8 cellular contexts compared by ENCODE assay signal in genomic region chr16:11742041-11742535, GRCh38. TPM values are rescaled to one million over a fixed set of nuclear protein-coding genes. Genes with fewer than 3 reads are reported as not detected.
DNase-seq lines count a peak whose midpoint lies in the region; ATAC-seq and TF ChIP-seq lines count a peak whose summit lies in the region.

No MANE protein-coding gene starts in this region.

- H4K20me1 ChIP-seq in OCI-LY1 (ENCODE audit: insufficient read depth, low read length), result no peaks in the 10 kb centered on the region

- H3K4me3 ChIP-seq in OCI-LY1 (ENCODE audit: low read depth, low read length, poor library complexity, severe bottlenecking) (peak overlapping the region; percentile 93), right cardiac atrium (ENCODE audit: low read length) (peak overlapping the region; percentile 97), skin epidermis (peak overlapping the region; percentile 64 to 94 (median 84))

- peaks cover 53% of the 10 kb centered on the region for H3K4me1 ChIP-seq in OCI-LY1 (ENCODE audit: insufficient read depth, low read length, severe bottlenecking)
- H3K4me1 ChIP-seq in right cardiac atrium (ENCODE audit: control insufficient read depth, insufficient read depth, low read length), result peaks cover 2% of the 10 kb centered on the region

- peak; percentile 53 to 76 for DNase-seq in activated naive CD4-positive, alpha-beta T cell treated with anti-CD3 and anti-CD28 coated beads, Interleukin-2, amount 50 U/mL, for 72 hours (ENCODE audit: low spot score in 2 of 2)
- DNase-seq in right cardiac atrium (peak; percentile 44 to 81 (median 78)), superior temporal gyrus (ENCODE audit: extremely low spot score) (no peak), islet precursor cell (no peak)

- under 1% methylated on average over 40 of the region's 40 CpGs for whole genome bisulfite sequencing in right cardiac atrium

- peaks cover 16 to 24% of the 10 kb centered on the region in 2 donors for H3K36me3 Mint-ChIP-seq in activated naive CD4-positive, alpha-beta T cell treated with anti-CD3 and anti-CD28 coated beads, Interleukin-2, amount 50 U/mL, for 72 hours

- no peak overlapping the region for H2AFZ ChIP-seq in OCI-LY1 (ENCODE audit: low read length)

- H3K27ac ChIP-seq in OCI-LY1 (ENCODE audit: low read depth, low read length, poor library complexity, severe bottlenecking) (peak overlapping the region; percentile 48), right cardiac atrium (ENCODE audit: low read length) (peak overlapping the region; percentile 86), skin epidermis (peak overlapping the region; percentile 85 to 100 (median 96))

- H3K79me2 ChIP-seq in OCI-LY1 (ENCODE audit: insufficient read depth, low read length), result peaks cover 44% of the 10 kb centered on the region

- H3K4me2 ChIP-seq in OCI-LY1 (ENCODE audit: low read length), result peak overlapping the region; percentile 69

- H3K27me3 ChIP-seq in OCI-LY1 (ENCODE audit: insufficient read depth, low read length) (no peaks in the 10 kb centered on the region), right cardiac atrium (ENCODE audit: control insufficient read depth, insufficient read depth) (no peaks in the 10 kb centered on the region)

- intact Hi-C loops in right cardiac atrium (cut with DNase I), result loop anchor here in 2 of 4 donors (5.0 to 10.0 kb wide), 2 partner anchors 55 to 173 kb away; partner anchors contain the start of genes ZC3H7A (in 2 of the 2) and GSPT1 (in 1 of the 2)

- peaks cover 4% of the 10 kb centered on the region; the same call in 1 of the 2 replicates for H3F3A ChIP-seq in OCI-LY1 (ENCODE audit: insufficient read depth, low read length)

- no peaks in the 10 kb centered on the region for H3K36me3 ChIP-seq in OCI-LY1 (ENCODE audit: insufficient read depth, low read length)

- no peaks in the 10 kb centered on the region for H3K9me2 ChIP-seq in OCI-LY1 (ENCODE audit: low read depth, low read length)

- H3K9me3 ChIP-seq in OCI-LY1 (ENCODE audit: low read length), result no peaks in the 10 kb centered on the region
- no peaks in the 10 kb centered on the region for H3K9me3 ChIP-seq in right cardiac atrium (ENCODE audit: control insufficient read depth, low read length)

- H3K9ac ChIP-seq in OCI-LY1 (ENCODE audit: low read length), result peak overlapping the region; percentile 90

- peak overlapping the region; percentile 96 to 99 for H3K27ac Mint-ChIP-seq in activated naive CD4-positive, alpha-beta T cell treated with anti-CD3 and anti-CD28 coated beads, Interleukin-2, amount 50 U/mL, for 72 hours

- TF ChIP-seq CTCF in OCI-LY1 (IDR thresholded peaks at IDR 0.05; ENCODE audit: low read length), result no peak

- peak; percentile 14 for ATAC-seq in GM18867 (IDR thresholded peaks at IDR 0.05; ENCODE audit: unreplicated experiment)
- ATAC-seq in HG02642 (IDR thresholded peaks at IDR 0.05; ENCODE audit: poor library complexity, unreplicated experiment), result peak; percentile 32
- peak; percentile 15 to 27 for ATAC-seq in activated naive CD4-positive, alpha-beta T cell treated with anti-CD3 and anti-CD28 coated beads, Interleukin-2, amount 50 U/mL, for 72 hours
- peak; percentile 13 to 22 for ATAC-seq in right cardiac atrium

- no peaks in the 10 kb centered on the region for H3K9me3 Mint-ChIP-seq in activated naive CD4-positive, alpha-beta T cell treated with anti-CD3 and anti-CD28 coated beads, Interleukin-2, amount 50 U/mL, for 72 hours

RNA-seq across cellular contexts. Expression of gene TXNDC11, which starts 0.6 kb away (rescaled TPM):
- total RNA-seq in activated naive CD4-positive, alpha-beta T cell treated with anti-CD3 and anti-CD28 coated beads, Interleukin-2, amount 50 U/mL, for 72 hours, result 10 to 100 TPM; 26.3 to 32.9 TPM
- 10 to 100 TPM; 22.0 to 29.4 (median 23.9) TPM for total RNA-seq in right cardiac atrium
- polyA plus RNA-seq in right cardiac atrium, result 25.8 TPM

RNA-seq across cellular contexts. Expression of gene ZC3H7A, which starts 55.0 kb away (rescaled TPM):
- 100 to 1,000 TPM; 108 to 150 TPM for total RNA-seq in activated naive CD4-positive, alpha-beta T cell treated with anti-CD3 and anti-CD28 coated beads, Interleukin-2, amount 50 U/mL, for 72 hours
- 10 to 100 TPM; 29.2 to 32.2 (median 31.0) TPM for total RNA-seq in right cardiac atrium
- 18.7 TPM for polyA plus RNA-seq in right cardiac atrium

Comparison
In these comparisons a context has a peak if more than half of its experiments do, and no peak if none do; other contexts are left out.
1. DNase-seq: peak in activated naive CD4-positive, alpha-beta T cell treated with anti-CD3 and anti-CD28 coated beads, Interleukin-2, amount 50 U/mL, for 72 hours (2 of 2) and right cardiac atrium (3 of 3); none in superior temporal gyrus (single experiment) and islet precursor cell (single experiment).
2. Peak in every context shown above with its lines, with median percentiles within 50 percentile points of each other: ATAC-seq, H3K27ac ChIP-seq and H3K4me3 ChIP-seq.